In the genomic region with DNA sequence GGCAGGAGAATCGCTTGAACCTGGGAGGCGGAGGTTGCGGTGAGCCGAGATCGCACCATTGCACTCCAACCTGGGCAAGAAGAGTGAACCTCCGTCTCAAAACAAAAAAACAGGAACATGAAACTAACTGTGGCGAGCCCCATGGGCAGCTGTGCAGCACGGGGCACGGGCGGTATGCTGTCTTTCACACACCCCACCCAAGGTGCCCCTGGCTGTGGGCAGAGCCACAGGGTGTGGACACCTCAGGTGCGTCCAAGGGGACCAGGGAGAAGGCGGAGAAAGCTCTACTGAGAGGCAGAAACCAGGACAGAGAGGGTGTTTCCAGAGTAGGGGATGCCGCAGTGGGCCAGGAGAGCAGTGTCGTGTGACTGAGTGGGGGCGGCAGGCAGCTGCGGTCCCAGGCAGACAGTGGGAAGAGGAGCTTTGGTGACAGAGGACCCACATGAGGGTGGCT, we compare ENCODE assay signal across 9 cellular contexts. TPM values are rescaled to one million over a fixed set of nuclear protein-coding genes. Genes with fewer than 3 reads are reported as not detected.
A peak's percentile ranks its signal among the peaks of the same experiment; 100 is the strongest.
DNase-seq lines count a peak whose midpoint lies in the region; ATAC-seq and TF ChIP-seq lines count a peak whose summit lies in the region.
"Had no signal": no experiment of that assay in that cellular context is flagged by ENCODE, and none has a peak within 500 bp of the region (broad histone marks: within the 10 kb centered on the region; RNA-seq: fewer than 3 reads in every experiment).

No MANE protein-coding gene starts in this region.

- H3K27ac ChIP-seq in right cardiac atrium (ENCODE audit: low read length) (no peak overlapping the region), esophagus squamous epithelium (peak overlapping the region in 2 of 4 donors; percentile 22 to 51)

- 89% methylated on average over 16 of the region's 16 CpGs for WGBS in right cardiac atrium
- WGBS in esophagus squamous epithelium, 2 donors = 75 to 92% methylated on average over 16 of the region's 16 CpGs

- H3K9me3 ChIP-seq in right cardiac atrium (ENCODE audit: control insufficient read depth, low read length) (no peaks in the 10 kb centered on the region), esophagus squamous epithelium (peaks cover 0 to 3% (median 0%) of the 10 kb centered on the region in 3 donors), HAP-1 (no peaks in the 10 kb centered on the region)

- ATAC-seq in GM21360 (IDR thresholded peaks at IDR 0.05; ENCODE audit: unreplicated experiment) (peak; percentile 72), HG03354 (IDR thresholded peaks at IDR 0.05; ENCODE audit: poor library complexity, severe bottlenecking, unreplicated experiment) (peak; percentile 78), right cardiac atrium (peak; percentile 38 to 41)

- no peaks in the 10 kb centered on the region for H3K27me3 ChIP-seq in right cardiac atrium (ENCODE audit: control insufficient read depth, insufficient read depth)
- no peaks in the 10 kb centered on the region for H3K27me3 ChIP-seq in esophagus squamous epithelium
- H3K27me3 ChIP-seq in HAP-1 (ENCODE audit: low read depth) = no peaks in the 10 kb centered on the region

- H3K4me3 ChIP-seq in right cardiac atrium (ENCODE audit: low read length) = no peak overlapping the region
- no peak overlapping the region for H3K4me3 ChIP-seq in esophagus squamous epithelium
- H3K4me3 ChIP-seq in HAP-1 = no peak overlapping the region

- TF ChIP-seq CTCF in GM13977 (IDR thresholded peaks at IDR 0.05; ENCODE audit: extremely low read depth, insufficient read depth, missing control alignments) (no peak), esophagus squamous epithelium (IDR thresholded peaks at IDR 0.05) (no peak)

- in situ Hi-C loops in GM13977 (cut with MboI; ENCODE audit: low pct_unique_long_range_greater_than_20kb, low sequenced_read_pairs, unreplicated experiment) = no loop called here
- in situ Hi-C loops in HAP-1 (cut with MboI; ENCODE audit: low sequenced_read_pairs) = no loop called here

- H3K4me1 ChIP-seq in right cardiac atrium (ENCODE audit: control insufficient read depth, insufficient read depth, low read length) = no peaks in the 10 kb centered on the region
- no peaks in the 10 kb centered on the region for H3K4me1 ChIP-seq in esophagus squamous epithelium
- no peaks in the 10 kb centered on the region for H3K4me1 ChIP-seq in HAP-1

- H3K36me3 ChIP-seq in esophagus squamous epithelium (peaks cover 0 to 67% (median 10%) of the 10 kb centered on the region in 3 donors), HAP-1 (replicated peaks) (peaks cover 36% of the 10 kb centered on the region)

- TF ChIP-seq POLR2A in esophagus squamous epithelium (IDR thresholded peaks at IDR 0.05) = no peak

- DNase-seq in GM13977 (ENCODE audit: low spot score) (peak; percentile 42), right cardiac atrium (no peak), esophagus squamous epithelium (lab: John Stamatoyannopoulos, UW) (no peak), HAP-1 (ENCODE audit: low spot score in 2 of 2) (no peak), NCI-H2029 (lab: John Stamatoyannopoulos, UW) (no peak), amniotic stem cell (lab: John Stamatoyannopoulos, UW) (no peak)
- DNase-seq: activated naive CD4-positive, alpha-beta T cell treated with anti-CD3 and anti-CD28 coated beads for 36 hours had no signal

- intact Hi-C loops in right cardiac atrium (cut with DNase I) = no loop called here
- intact Hi-C loops in esophagus squamous epithelium (cut with DNase I) = no loop called here

RNA-seq across cellular contexts. Expression of gene CARS2, which starts 29.8 kb away (rescaled TPM):
- total RNA-seq in right cardiac atrium (10 to 100 TPM; 36.5 to 50.2 (median 37.4) TPM), esophagus squamous epithelium (10 to 100 TPM; 24.9 to 54.9 (median 33.5) TPM)
- 51.0 TPM for polyA plus RNA-seq in right cardiac atrium

RNA-seq across cellular contexts. Expression of gene ING1, which starts 37.4 kb away (rescaled TPM):
- total RNA-seq in right cardiac atrium (1 to 10 TPM; 6.2 to 8.7 (median 7.7) TPM), esophagus squamous epithelium (10 to 100 TPM in 2 of 4 donors, 1 to 10 TPM in 2; 6.3 to 15.4 (median 8.7) TPM)
- polyA plus RNA-seq in right cardiac atrium = 6.6 TPM
